ENCODE assay signal across 1 cellular context in genomic region chr9:89311346-89312153, GRCh38.
TF ChIP-seq lines count a peak whose summit lies in the region.

No MANE protein-coding gene starts in this region.

TF ChIP-seq in K562, 482 proteins besides CTCF, POLR2A, EP300 and RAD21 (continued from another document and continues in another):
- TF ChIP-seq RBM22 (IDR thresholded peaks at IDR 0.05; ENCODE audit: low read depth, low read length, poor library complexity, severe bottlenecking) (peak; percentile 89), ARID4B (CRISPR knock-in tag; IDR thresholded peaks at IDR 0.05) (peak; percentile 4; the same call in 1 of the 2 replicates), HNRNPH1 (optimal IDR thresholded peaks at IDR 0.05; ENCODE audit: low read depth, low read length) (peak; percentile 33), ZBTB40 (IDR thresholded peaks at IDR 0.05) (peak; percentile 36; the same call in 1 of the 2 replicates), ZBTB40 (CRISPR knock-in tag; IDR thresholded peaks at IDR 0.05) (no peak), RBFOX2 (IDR thresholded peaks at IDR 0.05; ENCODE audit: low read depth, low read length) (peak; percentile 84), SAP30 (IDR thresholded peaks at IDR 0.05; ENCODE audit: borderline replicate concordance, insufficient read depth, low read depth, low read length, poor library complexity, severe bottlenecking) (peak; percentile 19), SMARCA4 (IDR thresholded peaks at IDR 0.05) (no peak), MXI1 (IDR thresholded peaks at IDR 0.05; ENCODE audit: low read depth, low read length) (0 out of 2 replicates have a peak, but pooled peaks have one; percentile 29), MLLT1 (IDR thresholded peaks at IDR 0.05) (peak; percentile 48 to 64; a peak in 1 of 4 replicates), RERE (CRISPR knock-in tag; IDR thresholded peaks at IDR 0.05; ENCODE audit: borderline replicate concordance) (no peak), MITF (IDR thresholded peaks at IDR 0.05) (no peak), CCNT2 (IDR thresholded peaks at IDR 0.05; ENCODE audit: borderline replicate concordance, extremely low read depth, insufficient read length, low read depth, low read length) (peak; percentile 20), SMARCE1 (IDR thresholded peaks at IDR 0.05) (no peak), MAX (CRISPR knock-in tag; IDR thresholded peaks at IDR 0.05) (no peak), POLR2G (IDR thresholded peaks at IDR 0.05; ENCODE audit: low read depth, low read length) (peak; percentile 81), HMGXB4 (CRISPR knock-in tag; IDR thresholded peaks at IDR 0.05) (0 out of 2 replicates have a peak, but pooled peaks have one; percentile 73), E2F3 (CRISPR knock-in tag; IDR thresholded peaks at IDR 0.05) (no peak), E2F1 (CRISPR knock-in tag; IDR thresholded peaks at IDR 0.05) (0 out of 2 replicates have a peak, but pooled peaks have one; percentile 39), CHD1 (IDR thresholded peaks at IDR 0.05; ENCODE audit: low read length) (peak; percentile 80), FIP1L1 (IDR thresholded peaks at IDR 0.05; ENCODE audit: low read depth, low read length, poor library complexity, severe bottlenecking) (peak; percentile 42), ZBTB7A (IDR thresholded peaks at IDR 0.05; ENCODE audit: borderline replicate concordance, control insufficient read depth, low read depth, low read length) (peak; percentile 71; the same call in 1 of the 2 replicates)
